In the genomic region with DNA sequence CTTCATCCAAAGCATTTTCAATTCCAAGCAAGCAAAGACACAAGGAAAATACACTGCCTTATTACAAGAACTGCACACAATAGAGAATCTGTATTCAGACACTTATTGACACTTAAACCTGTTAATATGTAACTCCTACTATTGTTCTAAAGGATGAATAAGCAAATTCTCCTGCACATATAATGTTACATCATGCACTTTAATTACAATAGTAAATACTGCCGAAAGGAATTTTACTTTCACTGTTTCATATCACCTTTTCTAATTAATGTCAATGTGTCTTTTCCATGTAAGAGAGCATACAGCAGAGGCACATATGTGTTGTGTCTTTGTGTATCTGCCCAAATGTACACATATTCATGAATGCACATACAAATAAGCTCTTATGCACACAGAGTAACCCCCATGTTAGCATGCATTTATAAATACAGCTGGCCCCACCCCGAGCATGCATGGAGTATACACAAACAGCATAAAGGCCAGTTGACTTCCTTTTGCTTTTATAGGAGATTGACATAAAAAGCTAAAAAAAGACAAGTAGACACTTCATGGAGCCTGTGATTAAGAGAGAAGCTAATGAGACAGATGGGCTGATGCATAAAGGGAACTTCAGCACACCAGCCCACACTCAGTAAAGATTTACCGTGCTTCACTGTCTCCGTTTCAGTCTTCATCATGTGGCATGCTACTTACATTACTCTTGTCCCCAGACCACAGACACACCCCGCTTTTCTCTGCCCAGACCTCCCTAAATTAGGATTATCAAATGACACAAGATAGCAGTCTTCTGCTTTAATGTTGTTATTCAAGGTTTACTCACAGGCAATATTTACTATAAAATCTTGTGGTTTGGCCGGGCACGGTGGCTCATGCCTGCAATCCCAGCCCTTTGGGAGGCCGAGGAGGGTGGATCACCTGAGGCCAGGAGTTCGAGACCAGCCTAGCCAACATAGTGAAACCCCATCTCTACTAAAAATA, we compare ENCODE assay signal across 1 cellular context.
TF ChIP-seq lines count a peak whose summit lies in the region.

No MANE protein-coding gene starts in this region.

TF ChIP-seq in GM12878, 131 proteins besides CTCF, POLR2A, EP300 and RAD21 (continued from another document):
- TF ChIP-seq, protein P1, sequence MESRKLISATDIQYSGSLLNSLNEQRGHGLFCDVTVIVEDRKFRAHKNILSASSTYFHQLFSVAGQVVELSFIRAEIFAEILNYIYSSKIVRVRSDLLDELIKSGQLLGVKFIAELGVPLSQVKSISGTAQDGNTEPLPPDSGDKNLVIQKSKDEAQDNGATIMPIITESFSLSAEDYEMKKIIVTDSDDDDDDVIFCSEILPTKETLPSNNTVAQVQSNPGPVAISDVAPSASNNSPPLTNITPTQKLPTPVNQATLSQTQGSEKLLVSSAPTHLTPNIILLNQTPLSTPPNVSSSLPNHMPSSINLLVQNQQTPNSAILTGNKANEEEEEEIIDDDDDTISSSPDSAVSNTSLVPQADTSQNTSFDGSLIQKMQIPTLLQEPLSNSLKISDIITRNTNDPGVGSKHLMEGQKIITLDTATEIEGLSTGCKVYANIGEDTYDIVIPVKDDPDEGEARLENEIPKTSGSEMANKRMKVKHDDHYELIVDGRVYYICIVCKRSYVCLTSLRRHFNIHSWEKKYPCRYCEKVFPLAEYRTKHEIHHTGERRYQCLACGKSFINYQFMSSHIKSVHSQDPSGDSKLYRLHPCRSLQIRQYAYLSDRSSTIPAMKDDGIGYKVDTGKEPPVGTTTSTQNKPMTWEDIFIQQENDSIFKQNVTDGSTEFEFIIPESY (IDR thresholded peaks at IDR 0.05) = no peak
- TF ChIP-seq MEF2B (IDR thresholded peaks at IDR 0.05; ENCODE audit: partially characterized antibody, poor library complexity, severe bottlenecking) (no peak), SREBF2 (IDR thresholded peaks at IDR 0.05; ENCODE audit: low read length) (no peak)
